22 cellular contexts compared by ENCODE assay signal in genomic region chr9:135946392-135946994, GRCh38.
"Had no signal": no experiment of that assay in that cellular context is flagged by ENCODE, and none has a peak within 500 bp of the region (broad histone marks: within the 10 kb centered on the region; RNA-seq: fewer than 3 reads in every experiment).

No MANE protein-coding gene starts in this region.

- H3K4me3 ChIP-seq: SJCRH30 had no signal

- H3K4me2 ChIP-seq: SK-N-SH had no signal

- H3K9me3 ChIP-seq: SJCRH30, SK-N-SH had no signal

- ATAC-seq: activated T-helper 17 cell treated with anti-CD3 and anti-CD28 coated beads, Interleukin-2, amount 50 U/mL, for 72 hours; PC-3 had no signal

- H3K9me3 Mint-ChIP-seq: activated CD4-positive, alpha-beta memory T cell treated with anti-CD3 and anti-CD28 coated beads for 36 hours; activated CD4-positive, alpha-beta T cell treated with anti-CD3 and anti-CD28 coated beads, Interleukin-2, amount 10 ng/mL, durations not matched to agents 7 days and 5 days; activated naive CD4-positive, alpha-beta T cell treated with anti-CD3 and anti-CD28 coated beads, Interleukin-2, amount 10 ng/mL, durations not matched to agents 7 days and 5 days; activated naive CD8-positive, alpha-beta T cell treated with anti-CD3 and anti-CD28 coated beads for 36 hours; activated T-helper 17 cell treated with anti-CD3 and anti-CD28 coated beads, Interleukin-2, amount 50 U/mL, for 72 hours had no signal

- H3K9ac ChIP-seq: SK-N-SH had no signal

- H3K4me3 Mint-ChIP-seq: activated CD4-positive, alpha-beta memory T cell treated with anti-CD3 and anti-CD28 coated beads for 36 hours; activated CD4-positive, alpha-beta T cell treated with anti-CD3 and anti-CD28 coated beads, Interleukin-2, amount 10 ng/mL, durations not matched to agents 7 days and 5 days; activated naive CD4-positive, alpha-beta T cell treated with anti-CD3 and anti-CD28 coated beads, Interleukin-2, amount 10 ng/mL, durations not matched to agents 7 days and 5 days; activated naive CD8-positive, alpha-beta T cell treated with anti-CD3 and anti-CD28 coated beads for 36 hours; activated T-helper 17 cell treated with anti-CD3 and anti-CD28 coated beads, Interleukin-2, amount 50 U/mL, for 72 hours had no signal

- H3K27me3 Mint-ChIP-seq: activated CD4-positive, alpha-beta memory T cell treated with anti-CD3 and anti-CD28 coated beads for 36 hours; activated CD4-positive, alpha-beta T cell treated with anti-CD3 and anti-CD28 coated beads, Interleukin-2, amount 10 ng/mL, durations not matched to agents 7 days and 5 days; activated naive CD4-positive, alpha-beta T cell treated with anti-CD3 and anti-CD28 coated beads, Interleukin-2, amount 10 ng/mL, durations not matched to agents 7 days and 5 days; activated naive CD8-positive, alpha-beta T cell treated with anti-CD3 and anti-CD28 coated beads for 36 hours; activated T-helper 17 cell treated with anti-CD3 and anti-CD28 coated beads, Interleukin-2, amount 50 U/mL, for 72 hours had no signal

- H3K4me1 Mint-ChIP-seq: activated CD4-positive, alpha-beta T cell treated with anti-CD3 and anti-CD28 coated beads, Interleukin-2, amount 10 ng/mL, durations not matched to agents 7 days and 5 days; activated naive CD4-positive, alpha-beta T cell treated with anti-CD3 and anti-CD28 coated beads, Interleukin-2, amount 10 ng/mL, durations not matched to agents 7 days and 5 days; activated naive CD8-positive, alpha-beta T cell treated with anti-CD3 and anti-CD28 coated beads for 36 hours; activated T-helper 17 cell treated with anti-CD3 and anti-CD28 coated beads, Interleukin-2, amount 50 U/mL, for 72 hours had no signal

- DNase-seq: activated CD4-positive, alpha-beta memory T cell treated with anti-CD3 and anti-CD28 coated beads for 36 hours; activated CD4-positive, alpha-beta T cell treated with anti-CD3 and anti-CD28 coated beads, Interleukin-2, amount 10 ng/mL, durations not matched to agents 7 days and 5 days; activated CD4-positive, CD25-positive, alpha-beta regulatory T cell; activated gamma-delta T cell treated with Interleukin-2 at 50 U/mL for 16 hours; activated naive CD4-positive, alpha-beta T cell treated with anti-CD3 and anti-CD28 coated beads, Interleukin-2, amount 10 ng/mL, durations not matched to agents 7 days and 5 days; activated naive CD8-positive, alpha-beta T cell treated with anti-CD3 and anti-CD28 coated beads for 36 hours; activated T-cell treated with anti-CD3 and anti-CD28 coated beads for 4 hours; activated T-cell treated with anti-CD3 and anti-CD28 coated beads, Interleukin-2, amount 50 U/mL, for 48 hours; brain microvascular endothelial cell; Kasumi-1; KBM-7; NCI-H187 treated with DMSO at 0.1 percent for 48 hours; NCI-H2081 treated with DMSO at 0.1 percent for 48 hours; NCI-H446; NCI-H524; PC-3; SJCRH30; SK-N-SH; T-helper 1 cell had no signal

- H3K27me3 ChIP-seq: brain microvascular endothelial cell, SJCRH30 had no signal

- H3K27ac ChIP-seq: brain microvascular endothelial cell, SJCRH30, VCaP had no signal

- FAIRE-seq: RCC 7860 had no signal

- H3K27ac Mint-ChIP-seq: activated CD4-positive, alpha-beta memory T cell treated with anti-CD3 and anti-CD28 coated beads for 36 hours; activated CD4-positive, alpha-beta T cell treated with anti-CD3 and anti-CD28 coated beads, Interleukin-2, amount 10 ng/mL, durations not matched to agents 7 days and 5 days; activated naive CD4-positive, alpha-beta T cell treated with anti-CD3 and anti-CD28 coated beads, Interleukin-2, amount 10 ng/mL, durations not matched to agents 7 days and 5 days; activated naive CD8-positive, alpha-beta T cell treated with anti-CD3 and anti-CD28 coated beads for 36 hours; activated T-helper 17 cell treated with anti-CD3 and anti-CD28 coated beads, Interleukin-2, amount 50 U/mL, for 72 hours had no signal
